ENCODE assay signal across 8 cellular contexts in genomic region chr2:24360963-24361330, GRCh38. TPM values are rescaled to one million over a fixed set of nuclear protein-coding genes. Genes with fewer than 3 reads are reported as not detected.
DNase-seq lines count a peak whose midpoint lies in the region; ATAC-seq and TF ChIP-seq lines count a peak whose summit lies in the region.

No MANE protein-coding gene starts in this region.

- H3K4me2 ChIP-seq in DOHH2 (ENCODE audit: low read length) = peak overlapping the region; percentile 79

- no peak for TF ChIP-seq POLR2A in esophagus squamous epithelium (IDR thresholded peaks at IDR 0.05)

- no peaks in the 10 kb centered on the region for H3K9me3 ChIP-seq in DOHH2 (ENCODE audit: control insufficient read depth, insufficient read depth, low read length)
- H3K9me3 ChIP-seq in RWPE2 (ENCODE audit: severe bottlenecking) = no peaks in the 10 kb centered on the region
- no peaks in the 10 kb centered on the region for H3K9me3 ChIP-seq in esophagus squamous epithelium

- H3K9me3 Mint-ChIP-seq in progenitor cell of endocrine pancreas (ENCODE audit: low read depth) = no peaks in the 10 kb centered on the region

- WGBS in esophagus squamous epithelium, 2 donors = 29 to 88% methylated on average over 1 to 12 of the region's 15 CpGs

- H3K9me2 ChIP-seq in DOHH2 (replicated peaks; ENCODE audit: control insufficient read depth, low read length) = no peaks in the 10 kb centered on the region

- ATAC-seq in RWPE2 (ENCODE audit: low read depth) = no peak

- peaks cover 11% of the 10 kb centered on the region for H3F3A ChIP-seq in DOHH2 (ENCODE audit: control insufficient read depth, insufficient read depth)

- peak overlapping the region; percentile 91 for H3K27ac Mint-ChIP-seq in progenitor cell of endocrine pancreas

- H3K36me3 ChIP-seq in DOHH2 (ENCODE audit: control insufficient read depth, low read length) (peaks cover 15% of the 10 kb centered on the region), RWPE2 (ENCODE audit: low read depth) (no peaks in the 10 kb centered on the region), esophagus squamous epithelium (no peaks in the 10 kb centered on the region)

- H3K36me3 Mint-ChIP-seq in progenitor cell of endocrine pancreas (ENCODE audit: insufficient read depth) = peaks cover 2% of the 10 kb centered on the region

- no peaks in the 10 kb centered on the region for H3K27me3 Mint-ChIP-seq in progenitor cell of endocrine pancreas

- intact Hi-C loops in esophagus squamous epithelium (cut with DNase I) = no loop called here

- H4K20me1 ChIP-seq in DOHH2 (ENCODE audit: control insufficient read depth, insufficient read depth, low read depth, low read length) = no peaks in the 10 kb centered on the region

- peaks cover 43% of the 10 kb centered on the region for H3K79me2 ChIP-seq in DOHH2 (ENCODE audit: control insufficient read depth, low read length)

- H3K4me1 ChIP-seq in DOHH2 (ENCODE audit: control insufficient read depth, low read length) (peaks cover 34% of the 10 kb centered on the region), RWPE2 (ENCODE audit: insufficient read depth, poor library complexity, severe bottlenecking) (no peaks in the 10 kb centered on the region), esophagus squamous epithelium (peaks cover 20 to 70% (median 30%) of the 10 kb centered on the region in 3 donors)

- H3K27me3 ChIP-seq in DOHH2 (ENCODE audit: control insufficient read depth, low read length) (no peaks in the 10 kb centered on the region), RWPE2 (ENCODE audit: insufficient read depth, poor library complexity, severe bottlenecking) (no peaks in the 10 kb centered on the region), esophagus squamous epithelium (no peaks in the 10 kb centered on the region)

- H3K4me3 ChIP-seq in DOHH2 (ENCODE audit: low read length) (peak overlapping the region; percentile 97), RWPE2 (ENCODE audit: severe bottlenecking) (peak overlapping the region; percentile 80), esophagus squamous epithelium (peak overlapping the region; percentile 65 to 98 (median 87))

- peak overlapping the region; percentile 83 for H3K4me3 Mint-ChIP-seq in progenitor cell of endocrine pancreas (ENCODE audit: low read depth)

- DNase-seq in RWPE2 (ENCODE audit: low spot score) = no peak
- no peak for DNase-seq in esophagus squamous epithelium (lab: John Stamatoyannopoulos, UW)
- no peak for DNase-seq in progenitor cell of endocrine pancreas (ENCODE audit: low spot score, unreplicated experiment)
- no peak for DNase-seq in NCI-H1694 treated with DMSO at 0.1 percent for 48 hours (lab: John Stamatoyannopoulos, UW)
- no peak for DNase-seq in mesenteric fat pad (ENCODE audit: low spot score)
- no peak for DNase-seq in iPS-NIHi7 (ENCODE audit: extremely low spot score)
- DNase-seq in GDM1 (lab: John Stamatoyannopoulos, UW) = no peak

- H3K27ac ChIP-seq in DOHH2 (ENCODE audit: low read depth, low read length) (peak overlapping the region; percentile 68), RWPE2 (ENCODE audit: poor library complexity, severe bottlenecking) (peak overlapping the region; percentile 45), esophagus squamous epithelium (peak overlapping the region; percentile 88 to 98 (median 98))

- TF ChIP-seq CTCF in DOHH2 (IDR thresholded peaks at IDR 0.05; ENCODE audit: low read depth, low read length, poor library complexity, severe bottlenecking) = no peak
- no peak for TF ChIP-seq CTCF in RWPE2 (IDR thresholded peaks at IDR 0.05; ENCODE audit: poor library complexity, severe bottlenecking)
- no peak for TF ChIP-seq CTCF in esophagus squamous epithelium (IDR thresholded peaks at IDR 0.05)
- TF ChIP-seq CTCF in progenitor cell of endocrine pancreas (IDR thresholded peaks at IDR 0.05; ENCODE audit: unreplicated experiment) = no peak

- H3K4me1 Mint-ChIP-seq in progenitor cell of endocrine pancreas (ENCODE audit: low read depth) = peaks cover 13% of the 10 kb centered on the region

RNA-seq across cellular contexts. Expression of gene ITSN2, which starts 0.6 kb away (rescaled TPM):
- 10 to 100 TPM; 58.3 to 98.0 (median 65.3) TPM for total RNA-seq in esophagus squamous epithelium
- total RNA-seq in progenitor cell of endocrine pancreas = 25.5 and 26.7 TPM in 2 replicates
- total RNA-seq in mesenteric fat pad = 66.2 TPM

Comparison
In these comparisons a context has a peak if more than half of its experiments do, and no peak if none do; other contexts are left out.
1. H3K27ac ChIP-seq: peak in every context shown above with its lines; median percentile 98 in esophagus squamous epithelium; 68 in DOHH2; 45 in RWPE2.